Comparison of ENCODE assay signal across 14 cellular contexts in genomic region chr4:182297659-182298058, GRCh38. TPM values are rescaled to one million over a fixed set of nuclear protein-coding genes. Genes with fewer than 3 reads are reported as not detected.
DNase-seq lines count a peak whose midpoint lies in the region; ATAC-seq and TF ChIP-seq lines count a peak whose summit lies in the region.
"Had no signal": no experiment of that assay in that cellular context is flagged by ENCODE, and none has a peak within 500 bp of the region (broad histone marks: within the 10 kb centered on the region; RNA-seq: fewer than 3 reads in every experiment).

No MANE protein-coding gene starts in this region.

- intact Hi-C loops in Right ventricle myocardium inferior (cut with DNase I): no loop called here

- H3K9me3 ChIP-seq in AG04450 (ENCODE audit: control insufficient read depth, insufficient read depth, low read length): no peaks in the 10 kb centered on the region
- H3K9me3 ChIP-seq: transverse colon had no signal

- no peak for ATAC-seq in Right ventricle myocardium inferior
- ATAC-seq: activated CD4-positive, CD25-positive, alpha-beta regulatory T cell treated with anti-CD3 and anti-CD28 coated beads, Interleukin-2, amount 50 U/mL, for 24 hours; T-cell had no signal

- no peak for DNase-seq in AG04450 (ENCODE audit: low read depth, low spot score)
- DNase-seq in HT1080 (ENCODE audit: low read depth): peak; percentile 88
- DNase-seq in SW 1271 (lab: John Stamatoyannopoulos, UW): peak; percentile 1 to 31
- DNase-seq in glomerular visceral epithelial cell (ENCODE audit: extremely low spot score): peak; percentile 79
- DNase-seq in Right ventricle myocardium inferior (ENCODE audit: missing footprints): no peak
- DNase-seq in OCI-M1 (lab: John Stamatoyannopoulos, UW): no peak
- no peak for DNase-seq in activated CD4-positive, alpha-beta T cell treated with anti-CD3 and anti-CD28 coated beads for 48 hours
- no peak for DNase-seq in central memory CD4-positive, alpha-beta T cell
- DNase-seq: activated naive CD4-positive, alpha-beta T cell treated with Interleukin-2 at 50 U/mL for 16 hours; NCI-H1417 treated with DMSO at 0.1 percent for 48 hours; NCI-H446; T-cell; transverse colon had no signal

- no peak for TF ChIP-seq CTCF in AG04450 (IDR thresholded peaks at IDR 0.05; ENCODE audit: low read depth, low read length)

- no peak overlapping the region for H3K4me3 ChIP-seq in AG04450 (ENCODE audit: low read depth, low read length)
- H3K4me3 ChIP-seq: transverse colon had no signal

- POLR2A ChIA-PET in AG04450 (lab: Yijun Ruan, JAX): interaction anchor here (0.6 kb wide), 1 partner anchor 109 kb away, joined by 3 read pairs; no protein-coding TSS in a partner anchor

- CTCF ChIA-PET in AG04450 (lab: Charles Lee): no interaction called here

- H3K27me3 ChIP-seq in AG04450 (ENCODE audit: control insufficient read depth, insufficient read depth, low read length): no peaks in the 10 kb centered on the region
- H3K27me3 ChIP-seq: transverse colon had no signal

- peak overlapping the region; percentile 48 for H3K27ac ChIP-seq in AG04450 (ENCODE audit: low read depth, low read length)
- H3K27ac ChIP-seq: transverse colon had no signal

RNA-seq across cellular contexts. Expression of gene TENM3, which starts 54.5 kb away (rescaled TPM):
- polyA plus RNA-seq in AG04450 (2011; rRNA removed): 54.9 TPM in 2 replicates
- 224 and 244 TPM in 2 replicates for polyA minus RNA-seq in AG04450 (2011; rRNA and poly(A)+ RNA removed)
- total RNA-seq in HT1080 (2014; rRNA removed; shearing (Covaris generic)): 31.0 and 54.1 TPM in 2 replicates
- 8.9 and 10.8 TPM in 2 replicates for polyA plus RNA-seq in HT1080 (2015; cell fraction: cytosol; rRNA removed)
- polyA plus RNA-seq in HT1080 (2015; cell fraction: nucleus; rRNA removed): 46.9 and 54.8 TPM in 2 replicates
- 2.9 TPM for total RNA-seq in Right ventricle myocardium inferior

Comparison
In these comparisons a context has a peak if more than half of its experiments do, and no peak if none do; other contexts are left out.
1. DNase-seq: peak in HT1080 (single experiment), SW 1271 (2 of 2) and glomerular visceral epithelial cell (single experiment); none in AG04450 (single experiment), Right ventricle myocardium inferior (single experiment), OCI-M1 (single experiment), activated CD4-positive, alpha-beta T cell treated with anti-CD3 and anti-CD28 coated beads for 48 hours (single experiment) and central memory CD4-positive, alpha-beta T cell (single experiment).